Comparison of ENCODE assay signal across 7 cellular contexts in the genomic region with DNA sequence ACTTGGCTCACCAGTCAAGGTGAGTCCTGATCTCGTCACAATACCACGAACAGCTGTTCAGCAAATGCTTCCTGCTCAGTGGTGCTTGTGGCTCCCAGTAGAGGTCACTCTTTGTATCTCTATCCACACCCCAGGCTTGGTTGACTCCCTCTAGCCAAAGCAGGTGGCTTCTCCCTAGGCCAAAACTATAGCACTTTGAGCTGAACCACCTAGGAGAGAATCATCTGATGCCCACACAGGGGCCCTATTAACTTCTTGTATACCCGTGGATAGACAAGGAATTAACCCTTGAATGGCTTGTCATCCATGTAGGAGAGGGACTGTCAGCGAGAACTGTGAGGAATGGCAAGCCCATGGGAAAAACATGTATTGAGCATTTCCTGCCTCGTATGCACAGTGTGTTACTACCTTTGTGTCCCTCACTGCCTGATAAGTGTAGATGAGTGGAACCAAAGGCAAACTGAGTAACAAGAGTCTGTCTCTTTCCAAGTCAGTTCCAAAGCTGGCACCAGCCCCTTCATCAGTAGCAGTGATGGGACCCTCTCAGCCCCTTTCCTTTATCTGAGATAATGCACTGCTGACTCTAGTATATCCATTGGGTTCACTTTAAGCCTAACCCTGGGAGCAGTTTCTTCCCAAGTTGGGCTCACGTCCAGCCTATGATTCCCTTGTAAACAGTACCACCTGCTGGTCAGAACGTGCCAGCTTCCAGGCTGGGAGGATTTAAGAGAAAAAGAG. TPM values are rescaled to one million over a fixed set of nuclear protein-coding genes. Genes with fewer than 3 reads are reported as not detected.
DNase-seq lines count a peak whose midpoint lies in the region; ATAC-seq and TF ChIP-seq lines count a peak whose summit lies in the region.

No MANE protein-coding gene starts in this region.

- no peaks in the 10 kb centered on the region for H3K27me3 Mint-ChIP-seq in activated CD8-positive, alpha-beta T cell treated with anti-CD3 and anti-CD28 coated beads, Interleukin-2, amount 10 ng/mL, durations not matched to agents 7 days and 5 days (ENCODE audit: low read depth)
- no peaks in the 10 kb centered on the region for H3K27me3 Mint-ChIP-seq in endodermal cell (ENCODE audit: insufficient read depth)

- H3K56ac ChIP-seq in mesendoderm (ENCODE audit: low read length) = no peak overlapping the region

- peak; percentile 65 for TF ChIP-seq CTCF in GM12875 (IDR thresholded peaks at IDR 0.05; ENCODE audit: borderline replicate concordance, insufficient read depth, low read depth, low read length)
- TF ChIP-seq CTCF in endodermal cell (conservative IDR thresholded peaks at IDR 0.05) = peak; percentile 99

- H3K4me1 ChIP-seq in endodermal cell (ENCODE audit: control insufficient read depth, insufficient read depth, low read length) (peaks cover 8% of the 10 kb centered on the region), mesendoderm (ENCODE audit: control insufficient read depth, low read depth, low read length) (no peaks in the 10 kb centered on the region)

- peak; percentile 76 for DNase-seq in NCI-H748 (lab: John Stamatoyannopoulos, UW; ENCODE audit: unreplicated experiment)
- peak; percentile 67 for DNase-seq in activated CD8-positive, alpha-beta T cell treated with anti-CD3 and anti-CD28 coated beads, Interleukin-2, amount 10 ng/mL, durations not matched to agents 7 days and 5 days
- peak; percentile 92 for DNase-seq in endodermal cell
- peak; percentile 90 for DNase-seq in mesendoderm
- DNase-seq in stimulated activated CD8-positive, alpha-beta memory T cell treated with anti-CD3 and anti-CD28 coated beads, Interleukin-4, amount 100 ng/mL, for 48 hours = peak; percentile 68

- no peak overlapping the region for H3K4me2 ChIP-seq in mesendoderm (ENCODE audit: low read length)

- H3K27me3 ChIP-seq in endodermal cell (ENCODE audit: control insufficient read depth, insufficient read depth, low read length, poor library complexity, severe bottlenecking) = no peaks in the 10 kb centered on the region
- H3K27me3 ChIP-seq in mesendoderm (ENCODE audit: insufficient read depth, low read length, poor library complexity) = no peaks in the 10 kb centered on the region

- no peak overlapping the region for H3K27ac Mint-ChIP-seq in activated CD8-positive, alpha-beta T cell treated with anti-CD3 and anti-CD28 coated beads, Interleukin-2, amount 10 ng/mL, durations not matched to agents 7 days and 5 days
- no peak overlapping the region for H3K27ac Mint-ChIP-seq in endodermal cell

- CTCF ChIA-PET in activated CD8-positive, alpha-beta T cell treated with anti-CD3 and anti-CD28 coated beads, Interleukin-2, amount 10 ng/mL, durations not matched to agents 7 days and 5 days (lab: Charles Lee) = interaction anchor here (0.8 to 4.1 kb wide), 25 partner anchors 9 to 380 kb away, joined by 3 to 29 read pairs (median 4); no protein-coding TSS in a partner anchor

- H2AK5ac ChIP-seq in mesendoderm (ENCODE audit: low read length) = no peak overlapping the region

- H3K79me1 ChIP-seq in mesendoderm (ENCODE audit: low read length) = peaks cover 31% of the 10 kb centered on the region

- peaks cover 28% of the 10 kb centered on the region for H3K36me3 Mint-ChIP-seq in activated CD8-positive, alpha-beta T cell treated with anti-CD3 and anti-CD28 coated beads, Interleukin-2, amount 10 ng/mL, durations not matched to agents 7 days and 5 days (ENCODE audit: low read depth)
- H3K36me3 Mint-ChIP-seq in endodermal cell (ENCODE audit: low read depth) = peaks cover 24% of the 10 kb centered on the region

- H3K36me3 ChIP-seq in endodermal cell (ENCODE audit: control insufficient read depth, insufficient read depth, low read length) = peaks cover 17% of the 10 kb centered on the region
- H3K36me3 ChIP-seq in mesendoderm (ENCODE audit: control insufficient read depth, insufficient read depth, low read length) = no peaks in the 10 kb centered on the region

- no peak overlapping the region for H3K23ac ChIP-seq in mesendoderm (ENCODE audit: low read length)

- no peak overlapping the region for H2BK5ac ChIP-seq in mesendoderm (ENCODE audit: low read length)

- no peak overlapping the region for H3K4ac ChIP-seq in mesendoderm (ENCODE audit: low read depth, low read length)

- no peak overlapping the region for H3K4me3 Mint-ChIP-seq in activated CD8-positive, alpha-beta T cell treated with anti-CD3 and anti-CD28 coated beads, Interleukin-2, amount 10 ng/mL, durations not matched to agents 7 days and 5 days
- no peak overlapping the region for H3K4me3 Mint-ChIP-seq in endodermal cell

- ATAC-seq in HG03565 (IDR thresholded peaks at IDR 0.05; ENCODE audit: unreplicated experiment) = peak; percentile 51
- ATAC-seq in activated CD8-positive, alpha-beta T cell treated with anti-CD3 and anti-CD28 coated beads, Interleukin-2, amount 10 ng/mL, durations not matched to agents 7 days and 5 days = peak; percentile 78

- peaks cover 19% of the 10 kb centered on the region for H3K4me1 Mint-ChIP-seq in activated CD8-positive, alpha-beta T cell treated with anti-CD3 and anti-CD28 coated beads, Interleukin-2, amount 10 ng/mL, durations not matched to agents 7 days and 5 days (ENCODE audit: low read depth)
- peaks cover 39% of the 10 kb centered on the region for H3K4me1 Mint-ChIP-seq in endodermal cell

- H3K18ac ChIP-seq in mesendoderm (ENCODE audit: low read length) = no peak overlapping the region

- H4K8ac ChIP-seq in mesendoderm (ENCODE audit: low read depth, low read length) = no peak overlapping the region

- no peak overlapping the region for H2BK15ac ChIP-seq in mesendoderm (replicated peaks; ENCODE audit: low read depth)

- peaks cover 4% of the 10 kb centered on the region for H3K79me2 ChIP-seq in mesendoderm (ENCODE audit: control insufficient read depth, insufficient read depth, low read length)

- H3K4me3 ChIP-seq in GM12875 (ENCODE audit: low read depth, low read length) (no peak overlapping the region), endodermal cell (ENCODE audit: low read length) (no peak overlapping the region), mesendoderm (ENCODE audit: low read length) (no peak overlapping the region)

- POLR2A ChIA-PET in activated CD8-positive, alpha-beta T cell treated with anti-CD3 and anti-CD28 coated beads, Interleukin-2, amount 10 ng/mL, durations not matched to agents 7 days and 5 days (lab: Charles Lee) = no interaction called here

- H4K5ac ChIP-seq in mesendoderm (ENCODE audit: low read length) = no peak overlapping the region

- 56 to 64% methylated on average over 6 to 7 of the region's 7 CpGs for WGBS in endodermal cell (ENCODE audit: insufficient coverage in 1 of 2, insufficient read length in 1 of 2), 2 experiments
- no CpG with 5 or more reads among the region's 7 CpGs for WGBS in mesendoderm (ENCODE audit: extremely low coverage, insufficient coverage, low lambda C conversion rate)

- H2BK120ac ChIP-seq in mesendoderm (ENCODE audit: low read depth, low read length) = no peak overlapping the region

- H3K9me3 ChIP-seq in endodermal cell (ENCODE audit: control insufficient read depth, low read length) = no peaks in the 10 kb centered on the region

- H3K9ac ChIP-seq in endodermal cell (ENCODE audit: extremely low read depth, low read length, poor library complexity, severe bottlenecking) (no peak overlapping the region), mesendoderm (ENCODE audit: low read length) (no peak overlapping the region)

- H3K9me3 Mint-ChIP-seq in activated CD8-positive, alpha-beta T cell treated with anti-CD3 and anti-CD28 coated beads, Interleukin-2, amount 10 ng/mL, durations not matched to agents 7 days and 5 days (ENCODE audit: insufficient read depth) = no peaks in the 10 kb centered on the region
- no peaks in the 10 kb centered on the region for H3K9me3 Mint-ChIP-seq in endodermal cell

- H3K27ac ChIP-seq in endodermal cell (ENCODE audit: low read depth, low read length) (no peak overlapping the region), mesendoderm (ENCODE audit: low read depth, low read length) (no peak overlapping the region)

RNA-seq across cellular contexts. Expression of gene EIF2S2, which starts 42.5 kb away (rescaled TPM):
- total RNA-seq in activated CD8-positive, alpha-beta T cell treated with anti-CD3 and anti-CD28 coated beads, Interleukin-2, amount 10 ng/mL, durations not matched to agents 7 days and 5 days = 10 to 100 TPM; 94.4 to 94.7 TPM
- 100 to 1,000 TPM; 106 to 144 TPM for total RNA-seq in endodermal cell
- 89.9 TPM for polyA plus RNA-seq in endodermal cell (2013, experiment 1 of 2)
- polyA plus RNA-seq in endodermal cell (2013, experiment 2 of 2) = 86.4 TPM
- 307 TPM for polyA plus RNA-seq in mesendoderm (2013, experiment 1 of 2)
- 307 TPM for polyA plus RNA-seq in mesendoderm (2013, experiment 2 of 2)
